In the genomic region with DNA sequence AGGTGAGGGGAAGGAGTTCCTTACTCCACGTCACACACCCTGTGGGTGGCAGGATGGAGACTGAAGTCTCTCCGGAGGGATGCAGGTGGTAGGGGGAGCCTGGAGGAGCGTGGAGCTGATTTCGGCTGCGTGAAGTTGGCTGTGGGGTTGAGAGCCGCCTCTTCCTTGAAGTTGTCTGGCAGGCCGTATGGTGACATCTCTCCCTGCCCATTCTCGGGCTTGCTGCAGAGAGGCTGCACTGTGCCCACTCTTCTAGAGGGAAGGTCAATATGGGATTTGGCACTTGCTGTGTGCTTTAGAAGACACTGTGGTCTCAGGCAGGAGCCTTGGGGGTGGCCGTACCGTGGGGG, we compare ENCODE assay signal across 20 cellular contexts. TPM values are rescaled to one million over a fixed set of nuclear protein-coding genes. Genes with fewer than 3 reads are reported as not detected.
"Had no signal": no experiment of that assay in that cellular context is flagged by ENCODE, and none has a peak within 500 bp of the region (broad histone marks: within the 10 kb centered on the region; RNA-seq: fewer than 3 reads in every experiment).

No MANE protein-coding gene starts in this region.

- DNase-seq: activated CD4-positive, alpha-beta T cell treated with anti-CD3 and anti-CD28 coated beads, Interleukin-2, amount 10 ng/mL, durations not matched to agents 24 days and 14 days; activated CD4-positive, CD25-positive, alpha-beta regulatory T cell; activated CD8-positive, alpha-beta T cell treated with anti-CD3 and anti-CD28 coated beads, Interleukin-2, amount 10 ng/mL, durations not matched to agents 7 days and 5 days; activated naive CD4-positive, alpha-beta T cell treated with anti-CD3 and anti-CD28 coated beads, Interleukin-2, amount 50 U/mL, for 16 hours; activated T-cell treated with anti-CD3 and anti-CD28 coated beads, Interleukin-2, amount 50 U/mL, for 24 hours; adrenal gland; erythroblast; mucosa of descending colon; naive B cell; stimulated activated CD8-positive, alpha-beta memory T cell treated with anti-CD3 and anti-CD28 coated beads, Interleukin-4, amount 100 ng/mL, for 48 hours; stimulated activated naive CD4-positive, alpha-beta T cell; T-helper 1 cell; T-helper 9 cell had no signal

- ATAC-seq: activated CD8-positive, alpha-beta T cell treated with anti-CD3 and anti-CD28 coated beads, Interleukin-2, amount 10 ng/mL, durations not matched to agents 7 days and 5 days; mucosa of descending colon had no signal

- H3K36me3 Mint-ChIP-seq: naive B cell had no signal

- H3K36me3 ChIP-seq: adrenal gland, cardiac muscle cell, neutrophil had no signal

- H3K27ac ChIP-seq: adrenal gland, cardiac muscle cell, neutrophil had no signal

- H3K27me3 ChIP-seq: adrenal gland, cardiac muscle cell had no signal

- H3K4me3 ChIP-seq: adrenal gland, cardiac muscle cell, mucosa of descending colon had no signal

- H3K4me3 Mint-ChIP-seq: activated CD4-positive, alpha-beta T cell treated with anti-CD3 and anti-CD28 coated beads, Interleukin-2, amount 10 ng/mL, durations not matched to agents 24 days and 14 days; activated CD8-positive, alpha-beta T cell treated with anti-CD3 and anti-CD28 coated beads, Interleukin-2, amount 10 ng/mL, durations not matched to agents 7 days and 5 days; activated T-cell treated with anti-CD3 and anti-CD28 coated beads, Interleukin-2, amount 50 U/mL, for 24 hours; memory B cell; naive B cell had no signal

- H3K4me1 ChIP-seq: adrenal gland had no signal

- H3K27ac Mint-ChIP-seq: activated CD4-positive, alpha-beta T cell treated with anti-CD3 and anti-CD28 coated beads, Interleukin-2, amount 10 ng/mL, durations not matched to agents 24 days and 14 days; activated CD8-positive, alpha-beta T cell treated with anti-CD3 and anti-CD28 coated beads, Interleukin-2, amount 10 ng/mL, durations not matched to agents 7 days and 5 days; activated T-cell treated with anti-CD3 and anti-CD28 coated beads, Interleukin-2, amount 50 U/mL, for 24 hours; activated T-helper 2 cell treated with anti-CD3 and anti-CD28 coated beads, Interferon-gamma antibody, Interleukin-2, Interleukin-4, amounts not matched to agents 10 μg/mL and 5 μg/mL and 100 μg/mL, durations not matched to agents 14 hours and 24 hours and 36 hours; memory B cell had no signal

- FAIRE-seq: colon, endometrium, urothelium cell line had no signal

- H3K9me3 ChIP-seq: adrenal gland, mucosa of descending colon, neutrophil had no signal

- H3K9me3 Mint-ChIP-seq: activated T-cell treated with anti-CD3 and anti-CD28 coated beads, Interleukin-2, amount 50 U/mL, for 24 hours; activated T-helper 2 cell treated with anti-CD3 and anti-CD28 coated beads, Interferon-gamma antibody, Interleukin-2, Interleukin-4, amounts not matched to agents 10 μg/mL and 5 μg/mL and 100 μg/mL, durations not matched to agents 14 hours and 24 hours and 36 hours had no signal

RNA-seq across cellular contexts. Expression of a gene that starts 13.4 kb away (rescaled TPM):
- total RNA-seq: activated CD4-positive, alpha-beta T cell treated with anti-CD3 and anti-CD28 coated beads, Interleukin-2, amount 10 ng/mL, durations not matched to agents 24 days and 14 days; activated T-helper 2 cell treated with anti-CD3 and anti-CD28 coated beads, Interferon-gamma antibody, Interleukin-2, Interleukin-4, amounts not matched to agents 10 μg/mL and 5 μg/mL and 100 μg/mL, durations not matched to agents 14 hours and 24 hours and 36 hours had no signal
